18 cellular contexts compared by ENCODE assay signal in genomic region chr4:65482410-65482809, GRCh38.
DNase-seq lines count a peak whose midpoint lies in the region; FAIRE-seq and TF ChIP-seq lines count a peak whose summit lies in the region.
"Had no signal": no experiment of that assay in that cellular context is flagged by ENCODE, and none has a peak within 500 bp of the region (broad histone marks: within the 10 kb centered on the region; RNA-seq: fewer than 3 reads in every experiment).

No MANE protein-coding gene starts in this region.

- CTCF ChIA-PET in endothelial cell of umbilical vein (lab: Charles Lee) = interaction anchor here (0.9 to 1.7 kb wide), 3 partner anchors 9 to 70 kb away, joined by 3 to 4 read pairs (median 3); no protein-coding TSS in a partner anchor
- CTCF ChIA-PET in GM10248 (lab: Yijun Ruan, JAX) = no interaction called here

- H3K4me3 ChIP-seq in endothelial cell of umbilical vein (replicated peaks in 1 of 3; ENCODE audit: insufficient read depth in 1 of 3, low read depth in 1 of 3, low read length in 3 of 3) (no peak overlapping the region), testis (no peak overlapping the region)
- H3K4me3 ChIP-seq: neural progenitor cell, right atrium auricular region had no signal

- H4K20me1 ChIP-seq in endothelial cell of umbilical vein (replicated peaks; ENCODE audit: control insufficient read depth, extremely low read depth, insufficient read depth, low read length) = no peaks in the 10 kb centered on the region

- H3K9ac ChIP-seq in endothelial cell of umbilical vein (replicated peaks; ENCODE audit: extremely low read depth, insufficient read depth, low read length) = no peak overlapping the region
- H3K9ac ChIP-seq: neural progenitor cell had no signal

- no TSS peak for BruUV-seq in endothelial cell of umbilical vein (replicated peaks; lab: Mats Ljungman, UMichigan)

- DNase-seq in EL (peak; percentile 40), RCC 7860 (ENCODE audit: low spot score) (peak; percentile 74), endothelial cell of umbilical vein (ENCODE audit: low read depth, low spot score) (peak; percentile 89), non-pigmented ciliary epithelial cell (ENCODE audit: low read depth) (peak; percentile 57), testis (no peak), GM03348 (ENCODE audit: low spot score) (no peak), NCI-H748 (lab: John Stamatoyannopoulos, UW; ENCODE audit: unreplicated experiment) (no peak), GM10248 (ENCODE audit: extremely low spot score) (no peak)
- DNase-seq: activated CD8-positive, alpha-beta T cell treated with anti-CD3 and anti-CD28 coated beads, Interleukin-2, amount 10 ng/mL, durations not matched to agents 7 days and 5 days; activated T-cell treated with anti-CD3 and anti-CD28 coated beads, Interleukin-2, amount 50 U/mL, for 72 hours; CD8-positive, alpha-beta T cell; NCI-H2107; NCI-H748 treated with DMSO at 0.1 percent for 48 hours; WERI-Rb-1 had no signal

- H3K27me3 ChIP-seq in endothelial cell of umbilical vein (ENCODE audit: control insufficient read depth in 2 of 2, insufficient read depth in 2 of 2, low read length in 2 of 2) (no peaks in the 10 kb centered on the region), testis (no peaks in the 10 kb centered on the region)
- H3K27me3 ChIP-seq: neural progenitor cell, right atrium auricular region had no signal

- FAIRE-seq in RCC 7860 (lab: Jason Lieb, UNC) = peak; percentile 84
- peak; percentile 58 for FAIRE-seq in endothelial cell of umbilical vein (lab: Jason Lieb, UNC)
- FAIRE-seq: GM12892, H54 had no signal

- no peaks in the 10 kb centered on the region for H3K9me1 ChIP-seq in endothelial cell of umbilical vein (replicated peaks; ENCODE audit: control insufficient read depth, extremely low read depth, insufficient read depth, low read length)

- H3K36me3 ChIP-seq in endothelial cell of umbilical vein (ENCODE audit: control insufficient read depth in 2 of 2, extremely low read depth in 1 of 2, insufficient read depth in 2 of 2, low read length in 2 of 2) (no peaks in the 10 kb centered on the region), testis (ENCODE audit: low read depth, missing control alignments) (no peaks in the 10 kb centered on the region)
- H3K36me3 ChIP-seq: neural progenitor cell, right atrium auricular region, WERI-Rb-1 had no signal

- dilution Hi-C loops in endothelial cell of umbilical vein (cut with MboI; ENCODE audit: extremely low pct_ligation_motif_present, low sequenced_read_pairs) = no loop called here

- TF ChIP-seq POLR2A in endothelial cell of umbilical vein (IDR thresholded peaks at IDR 0.05; ENCODE audit: low read depth, low read length) (no peak), testis (IDR thresholded peaks at IDR 0.05) (no peak)

- TF ChIP-seq CTCF in endothelial cell of umbilical vein (IDR thresholded peaks at IDR 0.05; ENCODE audit: extremely low read depth in 1 of 2, insufficient read depth in 1 of 2, low read depth in 1 of 2, low read length in 2 of 2) (no peak), testis (IDR thresholded peaks at IDR 0.05) (no peak), GM10248 (IDR thresholded peaks at IDR 0.05; ENCODE audit: control extremely low read depth, extremely low read depth, low read depth, missing control alignments) (no peak)

- H3K4me1 ChIP-seq in endothelial cell of umbilical vein (ENCODE audit: control insufficient read depth, extremely low read depth, insufficient read depth, low read length) (peaks cover 8% of the 10 kb centered on the region), testis (no peaks in the 10 kb centered on the region)
- H3K4me1 ChIP-seq: neural progenitor cell, right atrium auricular region had no signal

- H3K27ac ChIP-seq in endothelial cell of umbilical vein (ENCODE audit: insufficient read depth, low read depth, low read length) (no peak overlapping the region), testis (no peak overlapping the region)
- H3K27ac ChIP-seq: neural progenitor cell, right atrium auricular region, WERI-Rb-1 had no signal

- POLR2A ChIA-PET in endothelial cell of umbilical vein (lab: Charles Lee) (no interaction called here), GM10248 (lab: Yijun Ruan, JAX) (no interaction called here)

- H3K79me2 ChIP-seq in endothelial cell of umbilical vein (ENCODE audit: control insufficient read depth, insufficient read depth, low read length) = no peaks in the 10 kb centered on the region

- H2AFZ ChIP-seq in endothelial cell of umbilical vein (ENCODE audit: low read depth, low read length) = no peak overlapping the region
- H2AFZ ChIP-seq: neural progenitor cell had no signal

- intact Hi-C loops in endothelial cell of umbilical vein (cut with micrococcal nuclease) (no loop called here), testis (cut with DNase I; ENCODE audit: low total_unique reads) (no loop called here)

- H3K9me3 ChIP-seq in endothelial cell of umbilical vein (replicated peaks; ENCODE audit: control insufficient read depth, insufficient read depth, low read length) (no peaks in the 10 kb centered on the region), testis (no peaks in the 10 kb centered on the region)
- H3K9me3 ChIP-seq: right atrium auricular region had no signal

- H3K4me2 ChIP-seq in endothelial cell of umbilical vein (ENCODE audit: insufficient read depth, low read length) = no peak overlapping the region
- H3K4me2 ChIP-seq: neural progenitor cell had no signal

- WGBS in testis, 2 donors = 84% methylated on average over 1 of the region's 1 CpG

TF ChIP-seq in endothelial cell of umbilical vein, 7 proteins besides CTCF, POLR2A, EP300 and RAD21:
- no peak for TF ChIP-seq GATA2 (IDR thresholded peaks at IDR 0.05; ENCODE audit: insufficient read depth, insufficient read length, low read depth, low read length)
- no peak for TF ChIP-seq EZH2 (IDR thresholded peaks at IDR 0.05; ENCODE audit: borderline replicate concordance, low read depth, low read length, severe bottlenecking)
- TF ChIP-seq FOS (IDR thresholded peaks at IDR 0.05; ENCODE audit: borderline replicate concordance, insufficient read depth, low read length) = peak; percentile 92
- no peak for TF ChIP-seq POLR2AphosphoS5 (IDR thresholded peaks at IDR 0.05; ENCODE audit: insufficient read depth, low read depth, low read length)
- TF ChIP-seq JUN (IDR thresholded peaks at IDR 0.05; ENCODE audit: borderline replicate concordance, insufficient read depth, insufficient read length, low read depth) = peak; percentile 92

Comparison
In these comparisons a context has a peak if more than half of its experiments do, and no peak if none do; other contexts are left out.
1. DNase-seq: peak in EL (single experiment), RCC 7860 (single experiment), endothelial cell of umbilical vein (single experiment) and non-pigmented ciliary epithelial cell (single experiment); none in testis (single experiment), GM03348 (single experiment), NCI-H748 (single experiment) and GM10248 (single experiment).